Comparison of ENCODE assay signal across 17 cellular contexts in genomic region chr12:70459786-70460185, GRCh38.
DNase-seq lines count a peak whose midpoint lies in the region; ATAC-seq and TF ChIP-seq lines count a peak whose summit lies in the region.
"Had no signal": no experiment of that assay in that cellular context is flagged by ENCODE, and none has a peak within 500 bp of the region (broad histone marks: within the 10 kb centered on the region; RNA-seq: fewer than 3 reads in every experiment).

No MANE protein-coding gene starts in this region.

- H3K4me1 Mint-ChIP-seq in memory B cell: peaks cover 7% of the 10 kb centered on the region
- no peaks in the 10 kb centered on the region for H3K4me1 Mint-ChIP-seq in T-helper 2 cell treated with Interferon-gamma antibody and Interleukin-4, amounts not matched to agents 5 μg/mL and 100 μg/mL, for 36 hours (ENCODE audit: low read depth)

- H3K4me3 ChIP-seq in tibial nerve: no peak overlapping the region
- H3K4me3 ChIP-seq: adrenal gland had no signal

- no peak overlapping the region for H3K27ac ChIP-seq in tibial nerve
- H3K27ac ChIP-seq: adrenal gland, parathyroid adenoma had no signal

- DNase-seq in memory B cell (ENCODE audit: low spot score in 2 of 2): no peak
- DNase-seq in tibial nerve (ENCODE audit: low spot score in 2 of 2): no peak
- no peak for DNase-seq in HPDE6-E6E7 (ENCODE audit: extremely low spot score)
- no peak for DNase-seq in T-helper 2 cell treated with Interferon-gamma antibody and Interleukin-4, amounts not matched to agents 5 μg/mL and 100 μg/mL, for 36 hours (ENCODE audit: low spot score)
- DNase-seq: activated CD4-positive, alpha-beta T cell treated with anti-CD3 and anti-CD28 coated beads, Interleukin-2, amount 50 U/mL, for 48 hours; adrenal gland; caudate nucleus; DMS153; NCI-H1105; NCI-H2171 treated with DMSO at 0.1 percent for 48 hours had no signal

- no peaks in the 10 kb centered on the region for H3K27me3 ChIP-seq in tibial nerve
- H3K27me3 ChIP-seq: adrenal gland had no signal

- no peaks in the 10 kb centered on the region for H3K36me3 ChIP-seq in tibial nerve
- H3K36me3 ChIP-seq: adrenal gland had no signal

- H3K27me3 Mint-ChIP-seq in memory B cell: peaks cover 2% of the 10 kb centered on the region
- H3K27me3 Mint-ChIP-seq in T-helper 2 cell treated with Interferon-gamma antibody and Interleukin-4, amounts not matched to agents 5 μg/mL and 100 μg/mL, for 36 hours (ENCODE audit: low read depth): no peaks in the 10 kb centered on the region
- H3K27me3 Mint-ChIP-seq: B cell had no signal

- TF ChIP-seq CTCF in tibial nerve (IDR thresholded peaks at IDR 0.05): no peak

- H3K4me1 ChIP-seq in tibial nerve: no peaks in the 10 kb centered on the region
- H3K4me1 ChIP-seq: adrenal gland, parathyroid adenoma had no signal

- H3K9me3 Mint-ChIP-seq in memory B cell: peaks cover 12% of the 10 kb centered on the region
- peaks cover 14% of the 10 kb centered on the region for H3K9me3 Mint-ChIP-seq in T-helper 2 cell treated with Interferon-gamma antibody and Interleukin-4, amounts not matched to agents 5 μg/mL and 100 μg/mL, for 36 hours

- ATAC-seq in GM18907 (IDR thresholded peaks at IDR 0.05; ENCODE audit: unreplicated experiment) (peak; percentile 90), HG02678 (IDR thresholded peaks at IDR 0.05; ENCODE audit: unreplicated experiment) (peak; percentile 65), HG03469 (IDR thresholded peaks at IDR 0.05; ENCODE audit: unreplicated experiment) (peak; percentile 88), memory B cell (ENCODE audit: low read depth) (peak; percentile 75), GM19452 (IDR thresholded peaks at IDR 0.05; ENCODE audit: unreplicated experiment) (no peak)
- ATAC-seq: HCT116 had no signal

- TF ChIP-seq POLR2A in tibial nerve (IDR thresholded peaks at IDR 0.05): no peak

- H3K4me3 Mint-ChIP-seq in memory B cell: no peak overlapping the region
- no peak overlapping the region for H3K4me3 Mint-ChIP-seq in T-helper 2 cell treated with Interferon-gamma antibody and Interleukin-4, amounts not matched to agents 5 μg/mL and 100 μg/mL, for 36 hours
- H3K4me3 Mint-ChIP-seq: B cell had no signal

- peaks cover 11% of the 10 kb centered on the region for H3K36me3 Mint-ChIP-seq in memory B cell
- no peaks in the 10 kb centered on the region for H3K36me3 Mint-ChIP-seq in T-helper 2 cell treated with Interferon-gamma antibody and Interleukin-4, amounts not matched to agents 5 μg/mL and 100 μg/mL, for 36 hours (ENCODE audit: low read depth)

- peak overlapping the region; percentile 49 for H3K27ac Mint-ChIP-seq in memory B cell
- no peak overlapping the region for H3K27ac Mint-ChIP-seq in T-helper 2 cell treated with Interferon-gamma antibody and Interleukin-4, amounts not matched to agents 5 μg/mL and 100 μg/mL, for 36 hours
- H3K27ac Mint-ChIP-seq: B cell had no signal

- TF ChIP-seq EP300 in tibial nerve (IDR thresholded peaks at IDR 0.05): no peak

- peaks cover 0 to 7% (median 2%) of the 10 kb centered on the region in 4 donors for H3K9me3 ChIP-seq in tibial nerve
- H3K9me3 ChIP-seq: adrenal gland had no signal
